23 cellular contexts compared by ENCODE assay signal in genomic region chr5:23996525-23996924, GRCh38.
A peak's percentile ranks its signal among the peaks of the same experiment; 100 is the strongest.
DNase-seq lines count a peak whose midpoint lies in the region; ATAC-seq and TF ChIP-seq lines count a peak whose summit lies in the region.
"Had no signal": no experiment of that assay in that cellular context is flagged by ENCODE, and none has a peak within 500 bp of the region (broad histone marks: within the 10 kb centered on the region; RNA-seq: fewer than 3 reads in every experiment).

No MANE protein-coding gene starts in this region.

- TF ChIP-seq CTCF in right lobe of liver (IDR thresholded peaks at IDR 0.05) = no peak

- DNase-seq in ELF-1 (ENCODE audit: low read depth, low spot score) (peak; percentile 16), OCI-M1 (lab: John Stamatoyannopoulos, UW) (peak; percentile 10), right lobe of liver (no peak), NCI-H1436 treated with DMSO at 0.1 percent for 48 hours (lab: John Stamatoyannopoulos, UW) (no peak)
- DNase-seq in activated effector memory CD4-positive, alpha-beta T cell treated with anti-CD3 and anti-CD28 coated beads, Interleukin-2, amount 50 U/mL, for 16 hours = no peak
- no peak for DNase-seq in activated CD4-positive, alpha-beta T cell treated with anti-CD3 and anti-CD28 coated beads, Interleukin-2, amount 50 U/mL, for 4 hours
- DNase-seq: AML-193; CD4-positive, alpha-beta T cell; COR-L47; DMS53; H9; KBM-7; MG63; NCI-H1694; NCI-H2081; NCI-H2227 treated with DMSO at 0.1 percent for 48 hours; NCI-H526 treated with DMSO at 0.1 percent for 48 hours; SHP77 had no signal

- WGBS in right lobe of liver (ENCODE audit: insufficient coverage, low coverage, low lambda C conversion rate, missing lambda C conversion rate) = 58% methylated on average over 5 of the region's 5 CpGs

- H3K27ac ChIP-seq in right lobe of liver = no peak overlapping the region
- H3K27ac ChIP-seq: A549; BLaER1 treated with 17β-estradiol and CSF1 and Interleukin-3, amounts not matched to agents 10 nM and 100 nM; RWPE1 had no signal

- H3K9ac ChIP-seq in endocrine pancreas (ENCODE audit: control insufficient read depth, insufficient read depth, low read length) = peak overlapping the region; percentile 13
- H3K9ac ChIP-seq: BLaER1 treated with 17β-estradiol and CSF1 and Interleukin-3, amounts not matched to agents 10 nM and 100 nM had no signal

- H3K36me3 ChIP-seq in endocrine pancreas (ENCODE audit: control insufficient read depth, insufficient read depth, low read length) (no peaks in the 10 kb centered on the region), right lobe of liver (no peaks in the 10 kb centered on the region)
- H3K36me3 ChIP-seq: BLaER1 treated with 17β-estradiol and CSF1 and Interleukin-3, amounts not matched to agents 10 nM and 100 nM; MG63 had no signal

- peak; percentile 12 to 43 (median 33) for ATAC-seq in right lobe of liver
- ATAC-seq: A549, Panc1 had no signal

- no peaks in the 10 kb centered on the region for H3K27me3 ChIP-seq in endocrine pancreas (ENCODE audit: control insufficient read depth, insufficient read depth, low read length)
- no peaks in the 10 kb centered on the region for H3K27me3 ChIP-seq in right lobe of liver
- H3K27me3 ChIP-seq: BLaER1 treated with 17β-estradiol and CSF1 and Interleukin-3, amounts not matched to agents 10 nM and 100 nM; MG63 had no signal

- no peak overlapping the region for H3K4me3 ChIP-seq in endocrine pancreas (ENCODE audit: control insufficient read depth, insufficient read depth, low read length)
- no peak overlapping the region for H3K4me3 ChIP-seq in right lobe of liver
- H3K4me3 ChIP-seq: A549; BLaER1 treated with 17β-estradiol and CSF1 and Interleukin-3, amounts not matched to agents 10 nM and 100 nM; MG63 had no signal

- TF ChIP-seq POLR2A in right lobe of liver (IDR thresholded peaks at IDR 0.05) = no peak

- intact Hi-C loops in right lobe of liver (cut with DNase I) = no loop called here

- no peaks in the 10 kb centered on the region for H3K4me1 ChIP-seq in endocrine pancreas (ENCODE audit: control insufficient read depth, insufficient read depth, low read length)
- peaks cover 0 to 5% (median 0%) of the 10 kb centered on the region in 4 donors for H3K4me1 ChIP-seq in right lobe of liver
- H3K4me1 ChIP-seq: A549; BLaER1 treated with 17β-estradiol and CSF1 and Interleukin-3, amounts not matched to agents 10 nM and 100 nM had no signal

- H3K9me3 ChIP-seq in endocrine pancreas (ENCODE audit: control insufficient read depth, low read length) = no peaks in the 10 kb centered on the region
- H3K9me3 ChIP-seq in right lobe of liver = no peaks in the 10 kb centered on the region
- H3K9me3 ChIP-seq: A549; BLaER1 treated with 17β-estradiol and CSF1 and Interleukin-3, amounts not matched to agents 10 nM and 100 nM; MG63 had no signal

Comparison
In these comparisons a context has a peak if more than half of its experiments do, and no peak if none do; other contexts are left out.
1. DNase-seq: peak in ELF-1 (single experiment) and OCI-M1 (single experiment); none in right lobe of liver (0 of 3), activated effector memory CD4-positive, alpha-beta T cell treated with anti-CD3 and anti-CD28 coated beads, Interleukin-2, amount 50 U/mL, for 16 hours (single experiment), NCI-H1436 treated with DMSO at 0.1 percent for 48 hours (single experiment) and activated CD4-positive, alpha-beta T cell treated with anti-CD3 and anti-CD28 coated beads, Interleukin-2, amount 50 U/mL, for 4 hours (0 of 2).